Comparison of ENCODE assay signal across 1 cellular context in genomic region chr7:132618271-132618955, GRCh38.
TF ChIP-seq lines count a peak whose summit lies in the region.

No MANE protein-coding gene starts in this region.

TF ChIP-seq in H1, 55 proteins besides CTCF, POLR2A, EP300 and RAD21:
- TF ChIP-seq ATF2 (IDR thresholded peaks at IDR 0.05; ENCODE audit: low read length) (no peak), BCL11A (IDR thresholded peaks at IDR 0.05; ENCODE audit: low read depth in 2 of 2, low read length in 2 of 2) (no peak), TBP (IDR thresholded peaks at IDR 0.05; ENCODE audit: low read depth, low read length) (no peak), SIN3A (conservative IDR thresholded peaks at IDR 0.05 in 1 of 2, IDR thresholded peaks at IDR 0.05 in 1 of 2; ENCODE audit: low read depth in 1 of 2, low read length in 2 of 2) (no peak), KDM5A (IDR thresholded peaks at IDR 0.05; ENCODE audit: low read length) (no peak), SRF (IDR thresholded peaks at IDR 0.05; ENCODE audit: low read depth, low read length) (no peak), RXRA (IDR thresholded peaks at IDR 0.05; ENCODE audit: insufficient read depth, low read depth, low read length) (no peak), SAP30 (IDR thresholded peaks at IDR 0.05; ENCODE audit: insufficient read depth, insufficient replicate concordance, low read length) (no peak), POU5F1 (IDR thresholded peaks at IDR 0.05; ENCODE audit: low read depth, low read length) (peak; percentile 61; the same call in 1 of the 2 replicates), TCF12 (IDR thresholded peaks at IDR 0.05; ENCODE audit: low read depth, low read length) (no peak), SP1 (IDR thresholded peaks at IDR 0.05; ENCODE audit: low read depth, low read length) (0 out of 2 replicates have a peak, but pooled peaks have one; percentile 49)
